In the genomic region with DNA sequence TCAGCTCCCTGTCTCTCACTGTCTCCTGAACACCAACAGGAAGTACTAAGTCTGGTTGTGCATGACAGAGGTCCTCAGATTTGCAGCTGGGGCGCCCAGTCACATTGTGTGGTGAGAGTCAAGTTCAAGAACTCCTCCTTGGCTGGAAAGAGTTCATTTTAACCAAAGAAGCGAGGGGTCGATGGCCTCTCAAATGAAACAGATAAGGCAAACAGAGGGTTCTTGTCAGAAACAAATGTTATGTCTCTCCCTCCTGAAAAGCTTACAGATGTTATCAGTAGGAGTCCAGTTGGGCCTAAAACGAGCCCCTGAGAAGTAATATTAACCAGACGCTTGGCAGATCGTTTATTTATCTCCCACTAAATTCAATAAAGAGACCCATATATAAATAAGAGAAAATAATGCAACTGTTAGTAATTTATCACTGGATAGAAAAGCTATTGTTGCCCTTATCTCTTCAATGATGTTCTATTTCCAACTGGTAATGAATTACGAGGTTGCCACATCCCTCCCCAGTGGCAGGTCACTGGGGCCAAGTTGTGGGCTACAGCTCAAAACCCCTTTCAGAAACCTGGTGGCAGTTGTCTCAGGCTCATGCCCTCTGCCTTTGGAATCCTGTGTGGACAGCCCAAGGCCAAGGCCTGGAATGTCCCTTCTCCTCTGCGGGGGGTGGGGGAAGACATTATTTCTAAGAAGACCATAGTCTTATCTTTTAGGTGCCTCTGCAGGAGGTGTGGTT, we compare ENCODE assay signal across 13 cellular contexts.
"Had no signal": no experiment of that assay in that cellular context is flagged by ENCODE, and none has a peak within 500 bp of the region (broad histone marks: within the 10 kb centered on the region; RNA-seq: fewer than 3 reads in every experiment).

No MANE protein-coding gene starts in this region.

- H3K27ac Mint-ChIP-seq: activated naive CD8-positive, alpha-beta T cell treated with anti-CD3 and anti-CD28 coated beads, Interleukin-2, amount 10 ng/mL, durations not matched to agents 7 days and 5 days; activated T-helper 1 cell treated with anti-CD3 and anti-CD28 coated beads, Interleukin-12 subunit alpha, Interleukin-12 subunit beta, Interleukin-2, Interleukin-4 antibody, amounts not matched to agents 30 ng/mL and 10 ng/mL and 1 ng/mL, durations not matched to agents 14 hours and 24 hours and 36 hours; stimulated activated naive CD8-positive, alpha-beta T cell treated with anti-CD3 and anti-CD28 coated beads, Interleukin-15, Interleukin-2, amounts not matched to agents 100 ng/mL and 50 ng/mL, for 24 hours; T-cell had no signal

- H3K9me3 ChIP-seq: upper lobe of left lung had no signal

- H3K27me3 Mint-ChIP-seq: activated naive CD8-positive, alpha-beta T cell treated with anti-CD3 and anti-CD28 coated beads, Interleukin-2, amount 10 ng/mL, durations not matched to agents 7 days and 5 days; stimulated activated naive CD8-positive, alpha-beta T cell treated with anti-CD3 and anti-CD28 coated beads, Interleukin-15, Interleukin-2, amounts not matched to agents 100 ng/mL and 50 ng/mL, for 24 hours had no signal

- ATAC-seq: left lung, sciatic nerve, T-cell had no signal

- H3K27me3 ChIP-seq: left lung, upper lobe of left lung had no signal

- H3K27ac ChIP-seq: left lung, upper lobe of left lung had no signal

- H3K4me3 ChIP-seq: left lung, upper lobe of left lung had no signal

- H3K4me1 Mint-ChIP-seq: activated naive CD8-positive, alpha-beta T cell treated with anti-CD3 and anti-CD28 coated beads, Interleukin-2, amount 10 ng/mL, durations not matched to agents 7 days and 5 days; T-cell had no signal

- H3K36me3 ChIP-seq: left lung, upper lobe of left lung had no signal

- H3K36me3 Mint-ChIP-seq: activated naive CD8-positive, alpha-beta T cell treated with anti-CD3 and anti-CD28 coated beads, Interleukin-2, amount 10 ng/mL, durations not matched to agents 7 days and 5 days; T-cell had no signal

- H3K4me3 Mint-ChIP-seq: activated naive CD8-positive, alpha-beta T cell treated with anti-CD3 and anti-CD28 coated beads, Interleukin-2, amount 10 ng/mL, durations not matched to agents 7 days and 5 days; activated T-helper 1 cell treated with anti-CD3 and anti-CD28 coated beads, Interleukin-12 subunit alpha, Interleukin-12 subunit beta, Interleukin-2, Interleukin-4 antibody, amounts not matched to agents 30 ng/mL and 10 ng/mL and 1 ng/mL, durations not matched to agents 14 hours and 24 hours and 36 hours; stimulated activated naive CD8-positive, alpha-beta T cell treated with anti-CD3 and anti-CD28 coated beads, Interleukin-15, Interleukin-2, amounts not matched to agents 100 ng/mL and 50 ng/mL, for 24 hours; T-cell had no signal

- DNase-seq: activated CD4-positive, alpha-beta T cell treated with anti-CD3 and anti-CD28 coated beads, Interleukin-2, amount 50 U/mL, for 1 hour; activated naive CD4-positive, alpha-beta T cell; activated naive CD8-positive, alpha-beta T cell treated with anti-CD3 and anti-CD28 coated beads, Interleukin-2, amount 10 ng/mL, durations not matched to agents 7 days and 5 days; anterior cingulate cortex; erythroblast; left lung; T-cell; T-helper 9 cell; upper lobe of left lung had no signal

- FAIRE-seq: bronchial epithelial cell had no signal

- H3K4me1 ChIP-seq: left lung, upper lobe of left lung had no signal

- H3K9me3 Mint-ChIP-seq: activated T-helper 1 cell treated with anti-CD3 and anti-CD28 coated beads, Interleukin-12 subunit alpha, Interleukin-12 subunit beta, Interleukin-2, Interleukin-4 antibody, amounts not matched to agents 30 ng/mL and 10 ng/mL and 1 ng/mL, durations not matched to agents 14 hours and 24 hours and 36 hours; stimulated activated naive CD8-positive, alpha-beta T cell treated with anti-CD3 and anti-CD28 coated beads, Interleukin-15, Interleukin-2, amounts not matched to agents 100 ng/mL and 50 ng/mL, for 24 hours; T-cell had no signal
